8 cellular contexts compared by ENCODE assay signal in genomic region chr19:9792191-9793050, GRCh38. TPM values are rescaled to one million over a fixed set of nuclear protein-coding genes. Genes with fewer than 3 reads are reported as not detected.
A peak's percentile ranks its signal among the peaks of the same experiment; 100 is the strongest.
DNase-seq lines count a peak whose midpoint lies in the region; ATAC-seq, FAIRE-seq and TF ChIP-seq lines count a peak whose summit lies in the region.

No MANE protein-coding gene starts in this region.

- peak overlapping the region; percentile 68 to 72 for H3K4me3 ChIP-seq in Panc1 (ENCODE audit: low read depth in 2 of 2, low read length in 2 of 2)
- peak overlapping the region; percentile 60 to 88 (median 83) for H3K4me3 ChIP-seq in esophagus muscularis mucosa
- peak overlapping the region; percentile 81 to 83 for H3K4me3 ChIP-seq in mucosa of rectum (ENCODE audit: low read length in 2 of 2)

- H3K27ac Mint-ChIP-seq in activated T-helper 1 cell treated with anti-CD3 and anti-CD28 coated beads, Interleukin-12 subunit alpha, Interleukin-12 subunit beta, Interleukin-2, Interleukin-4 antibody, amounts not matched to agents 30 ng/mL and 10 ng/mL and 1 ng/mL, durations not matched to agents 14 hours and 24 hours and 36 hours = peak overlapping the region; percentile 92

- TF ChIP-seq POLR2A in GM12892 (IDR thresholded peaks at IDR 0.05; ENCODE audit: low read depth, low read length) (no peak), esophagus muscularis mucosa (IDR thresholded peaks at IDR 0.05; ENCODE audit: low read depth) (no peak)

- H3K27me3 Mint-ChIP-seq in activated T-helper 1 cell treated with anti-CD3 and anti-CD28 coated beads, Interleukin-12 subunit alpha, Interleukin-12 subunit beta, Interleukin-2, Interleukin-4 antibody, amounts not matched to agents 30 ng/mL and 10 ng/mL and 1 ng/mL, durations not matched to agents 14 hours and 24 hours and 36 hours (ENCODE audit: insufficient read depth) = no peaks in the 10 kb centered on the region

- intact Hi-C loops in Panc1 (cut with micrococcal nuclease; ENCODE audit: unreplicated experiment) = loop anchor here (10.0 kb wide), 1 partner anchor 208 kb away; the partner anchor contains the start of gene ZNF121
- intact Hi-C loops in activated T-helper 1 cell treated with anti-CD3 and anti-CD28 coated beads, Interleukin-12 subunit alpha, Interleukin-12 subunit beta, Interleukin-2, Interleukin-4 antibody, amounts not matched to agents 30 ng/mL and 10 ng/mL and 1 ng/mL, durations not matched to agents 14 hours and 24 hours and 36 hours (cut with micrococcal nuclease) = loop anchor here (1.0 to 2.0 kb wide), 6 partner anchors 24 to 483 kb away; partner anchors contain the start of genes FBXL12, PIN1, ZNF561 and ZNF562
- intact Hi-C loops in esophagus muscularis mucosa (cut with DNase I) = loop anchor here (10.0 kb wide), 1 partner anchor 648 kb away; the partner anchor contains the start of gene ZNF317

- TF ChIP-seq CTCF in Panc1 (IDR thresholded peaks at IDR 0.05) = no peak
- no peak for TF ChIP-seq CTCF in esophagus muscularis mucosa (IDR thresholded peaks at IDR 0.05)

- H3K27me3 ChIP-seq in Panc1 (ENCODE audit: control insufficient read depth, insufficient read depth, low read length) = no peaks in the 10 kb centered on the region
- H3K27me3 ChIP-seq in esophagus muscularis mucosa = no peaks in the 10 kb centered on the region
- no peaks in the 10 kb centered on the region for H3K27me3 ChIP-seq in mucosa of rectum (ENCODE audit: control insufficient read depth in 2 of 2, insufficient read depth in 2 of 2, low read length in 2 of 2)

- FAIRE-seq in GM12892 (lab: Jason Lieb, UNC) = no peak

- no TSS peak for BruUV-seq in Panc1 (replicated peaks; lab: Mats Ljungman, UMichigan)

- peak; percentile 67 for DNase-seq in GM12892 (ENCODE audit: insufficient read length)
- peak; percentile 76 for DNase-seq in KBM-7
- peak; percentile 61 for DNase-seq in Panc1 (ENCODE audit: low read depth, low spot score)
- peak; percentile 78 for DNase-seq in activated T-helper 1 cell treated with anti-CD3 and anti-CD28 coated beads, Interleukin-12 subunit alpha, Interleukin-12 subunit beta, Interleukin-2, Interleukin-4 antibody, amounts not matched to agents 30 ng/mL and 10 ng/mL and 1 ng/mL, durations not matched to agents 14 hours and 24 hours and 36 hours (ENCODE audit: low spot score)
- peak; percentile 100 for DNase-seq in esophagus muscularis mucosa (ENCODE audit: extremely low spot score)
- DNase-seq in stimulated activated CD8-positive, alpha-beta memory T cell treated with anti-CD3 and anti-CD28 coated beads, Interleukin-2, amount 100 ng/mL, for 48 hours (ENCODE audit: low read depth in 2 of 2) = peak; percentile 85 to 88

- H3K36me3 ChIP-seq in Panc1 (ENCODE audit: control insufficient read depth, insufficient read depth, low read length) = no peaks in the 10 kb centered on the region
- H3K36me3 ChIP-seq in esophagus muscularis mucosa = no peaks in the 10 kb centered on the region
- no peaks in the 10 kb centered on the region for H3K36me3 ChIP-seq in mucosa of rectum (ENCODE audit: control insufficient read depth in 2 of 2, insufficient read depth in 2 of 2, low read length in 2 of 2)

- H3K4me1 ChIP-seq in Panc1 (ENCODE audit: control insufficient read depth, insufficient read depth, low read length) (no peaks in the 10 kb centered on the region; the same call in 1 of the 2 replicates), esophagus muscularis mucosa (peaks cover 6 to 31% (median 22%) of the 10 kb centered on the region in 4 donors), mucosa of rectum (ENCODE audit: control insufficient read depth in 2 of 2, insufficient read depth in 2 of 2, low read length in 2 of 2) (peaks cover 4% of the 10 kb centered on the region in 2 donors)

- in situ Hi-C loops in KBM-7 (cut with MboI; ENCODE audit: low pct_unique_long_range_greater_than_20kb, low sequenced_read_pairs) (no loop called here), Panc1 (cut with HindIII; ENCODE audit: low pct_unique_long_range_greater_than_20kb, low sequenced_read_pairs) (no loop called here)

- H3K4me1 Mint-ChIP-seq in activated T-helper 1 cell treated with anti-CD3 and anti-CD28 coated beads, Interleukin-12 subunit alpha, Interleukin-12 subunit beta, Interleukin-2, Interleukin-4 antibody, amounts not matched to agents 30 ng/mL and 10 ng/mL and 1 ng/mL, durations not matched to agents 14 hours and 24 hours and 36 hours (ENCODE audit: low read depth) = peaks cover 26% of the 10 kb centered on the region

- H3K9me3 ChIP-seq in Panc1 (ENCODE audit: control insufficient read depth, insufficient read depth, low read depth, low read length) (no peaks in the 10 kb centered on the region), esophagus muscularis mucosa (no peaks in the 10 kb centered on the region), mucosa of rectum (ENCODE audit: control insufficient read depth in 2 of 2, low read length in 2 of 2) (peaks cover 0 to 1% of the 10 kb centered on the region in 2 donors)

- CTCF ChIA-PET in Panc1 (lab: Charles Lee) = no interaction called here

- WGBS in esophagus muscularis mucosa = 4% methylated on average over 40 of the region's 71 CpGs

- no peaks in the 10 kb centered on the region for H3K9me3 Mint-ChIP-seq in activated T-helper 1 cell treated with anti-CD3 and anti-CD28 coated beads, Interleukin-12 subunit alpha, Interleukin-12 subunit beta, Interleukin-2, Interleukin-4 antibody, amounts not matched to agents 30 ng/mL and 10 ng/mL and 1 ng/mL, durations not matched to agents 14 hours and 24 hours and 36 hours

- H3K4me3 Mint-ChIP-seq in activated T-helper 1 cell treated with anti-CD3 and anti-CD28 coated beads, Interleukin-12 subunit alpha, Interleukin-12 subunit beta, Interleukin-2, Interleukin-4 antibody, amounts not matched to agents 30 ng/mL and 10 ng/mL and 1 ng/mL, durations not matched to agents 14 hours and 24 hours and 36 hours = peak overlapping the region; percentile 81

- peak; percentile 72 for ATAC-seq in Panc1
- no peak for ATAC-seq in GM18861 (IDR thresholded peaks at IDR 0.05; ENCODE audit: unreplicated experiment)

- H3K27ac ChIP-seq in Panc1 (ENCODE audit: low read length) = peak overlapping the region; percentile 81
- peak overlapping the region; percentile 90 to 97 (median 96) for H3K27ac ChIP-seq in esophagus muscularis mucosa (replicated peaks in 1 of 4)
- peak overlapping the region; percentile 94 to 95 for H3K27ac ChIP-seq in mucosa of rectum (ENCODE audit: low read depth in 2 of 2, low read length in 2 of 2)

- H3K36me3 Mint-ChIP-seq in activated T-helper 1 cell treated with anti-CD3 and anti-CD28 coated beads, Interleukin-12 subunit alpha, Interleukin-12 subunit beta, Interleukin-2, Interleukin-4 antibody, amounts not matched to agents 30 ng/mL and 10 ng/mL and 1 ng/mL, durations not matched to agents 14 hours and 24 hours and 36 hours (ENCODE audit: low read depth) = peaks cover 1% of the 10 kb centered on the region

- H3K9ac ChIP-seq in mucosa of rectum (ENCODE audit: low read depth in 1 of 2, low read length in 2 of 2) = peak overlapping the region; percentile 75 to 88

- TF ChIP-seq EP300 in esophagus muscularis mucosa (IDR thresholded peaks at IDR 0.05) = no peak

- POLR2A ChIA-PET in Panc1 (lab: Charles Lee) = no interaction called here

RNA-seq across cellular contexts. Expression of gene ZNF846, which starts 23.9 kb away (rescaled TPM):
- 2.8 TPM for polyA plus RNA-seq in GM12892 (2012; ENCODE audit: missing spikeins)
- total RNA-seq in Panc1 (2021; ENCODE audit: unreplicated experiment) = 10.2 TPM
- polyA plus RNA-seq in Panc1 (2012; ENCODE audit: insufficient read length) = 8.8 TPM
- total RNA-seq in activated T-helper 1 cell treated with anti-CD3 and anti-CD28 coated beads, Interleukin-12 subunit alpha, Interleukin-12 subunit beta, Interleukin-2, Interleukin-4 antibody, amounts not matched to agents 30 ng/mL and 10 ng/mL and 1 ng/mL, durations not matched to agents 14 hours and 24 hours and 36 hours = 2.3 and 2.4 TPM in 2 replicates
- 10 to 100 TPM; 19.7 to 43.2 (median 22.8) TPM for total RNA-seq in esophagus muscularis mucosa

RNA-seq across cellular contexts. Expression of gene FBXL12, which starts 26.5 kb away (rescaled TPM):
- polyA plus RNA-seq in GM12892 (2012; ENCODE audit: missing spikeins) = 9.8 TPM
- total RNA-seq in Panc1 (2021; ENCODE audit: unreplicated experiment) = 29.2 TPM
- 33.3 TPM for polyA plus RNA-seq in Panc1 (2012; ENCODE audit: insufficient read length)
- 19.4 and 20.7 TPM in 2 replicates for total RNA-seq in activated T-helper 1 cell treated with anti-CD3 and anti-CD28 coated beads, Interleukin-12 subunit alpha, Interleukin-12 subunit beta, Interleukin-2, Interleukin-4 antibody, amounts not matched to agents 30 ng/mL and 10 ng/mL and 1 ng/mL, durations not matched to agents 14 hours and 24 hours and 36 hours
- total RNA-seq in esophagus muscularis mucosa = 10 to 100 TPM; 15.8 to 32.7 (median 29.2) TPM

RNA-seq across cellular contexts. Expression of gene UBL5, which starts 35.3 kb away (rescaled TPM):
- 775 TPM for polyA plus RNA-seq in GM12892 (2012; ENCODE audit: missing spikeins)
- total RNA-seq in Panc1 (2021; ENCODE audit: unreplicated experiment) (379 TPM), esophagus muscularis mucosa (100 to 1,000 TPM; 297 to 717 (median 464) TPM)
- polyA plus RNA-seq in Panc1 (2012; ENCODE audit: insufficient read length) = 631 TPM
- 338 and 351 TPM in 2 replicates for total RNA-seq in activated T-helper 1 cell treated with anti-CD3 and anti-CD28 coated beads, Interleukin-12 subunit alpha, Interleukin-12 subunit beta, Interleukin-2, Interleukin-4 antibody, amounts not matched to agents 30 ng/mL and 10 ng/mL and 1 ng/mL, durations not matched to agents 14 hours and 24 hours and 36 hours

RNA-seq across cellular contexts. Expression of gene PIN1, which starts 42.7 kb away (rescaled TPM):
- polyA plus RNA-seq in GM12892 (2012; ENCODE audit: missing spikeins) = 36.4 TPM
- total RNA-seq in Panc1 (2021; ENCODE audit: unreplicated experiment) = 102 TPM
- polyA plus RNA-seq in Panc1 (2012; ENCODE audit: insufficient read length) = 114 TPM
- total RNA-seq in activated T-helper 1 cell treated with anti-CD3 and anti-CD28 coated beads, Interleukin-12 subunit alpha, Interleukin-12 subunit beta, Interleukin-2, Interleukin-4 antibody, amounts not matched to agents 30 ng/mL and 10 ng/mL and 1 ng/mL, durations not matched to agents 14 hours and 24 hours and 36 hours = 86.4 and 87.3 TPM in 2 replicates
- total RNA-seq in esophagus muscularis mucosa = 100 to 1,000 TPM; 113 to 183 (median 145) TPM
